Comparison of ENCODE assay signal across 1 cellular context in the genomic region with DNA sequence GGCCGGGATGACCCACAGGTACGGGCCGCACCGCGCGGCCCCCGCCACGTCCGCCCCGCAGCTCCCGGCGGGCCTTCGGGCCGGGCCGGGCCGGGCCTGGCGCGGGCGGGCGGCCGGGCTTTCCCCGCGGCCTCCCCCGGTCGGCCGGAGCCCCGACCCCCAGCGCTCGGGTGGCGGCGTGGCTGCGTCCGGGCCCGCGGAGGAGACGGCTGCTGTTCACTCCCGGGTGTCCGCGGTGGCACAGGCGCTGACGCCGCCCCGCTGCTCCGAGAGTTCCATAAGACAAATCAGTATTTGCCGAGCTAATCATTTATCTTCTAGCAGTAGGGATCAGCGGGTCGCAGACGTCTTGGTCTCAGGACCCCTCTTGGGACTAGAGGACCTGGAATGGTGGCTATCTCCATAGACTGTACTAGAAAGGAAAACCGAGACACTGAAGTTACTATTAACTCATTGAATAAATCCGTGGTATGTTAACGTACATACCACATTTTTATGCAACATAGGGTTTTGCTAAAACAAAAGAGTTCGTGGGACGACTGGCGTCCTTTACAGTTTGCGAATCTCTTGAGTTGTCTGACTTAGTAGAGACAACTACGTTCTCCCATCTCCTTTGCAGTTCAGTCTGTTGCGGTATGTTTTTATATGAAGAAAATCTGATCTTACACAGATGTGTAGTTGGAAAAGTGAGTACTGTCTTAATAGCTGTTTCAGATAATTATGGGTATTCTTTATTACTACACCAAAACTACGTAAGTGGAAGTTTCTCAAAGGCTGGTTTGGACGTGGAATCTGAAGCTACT.
A peak's percentile ranks its signal among the peaks of the same experiment; 100 is the strongest.
TF ChIP-seq lines count a peak whose summit lies in the region.

No MANE protein-coding gene starts in this region.

TF ChIP-seq in GM12878, 131 proteins besides CTCF, POLR2A, EP300 and RAD21 (continued from another document and continues in another):
- TF ChIP-seq ZNF592 (IDR thresholded peaks at IDR 0.05) (no peak), ZSCAN29 (IDR thresholded peaks at IDR 0.05) (no peak), IRF3 (IDR thresholded peaks at IDR 0.05) (no peak), RFX5 (IDR thresholded peaks at IDR 0.05; ENCODE audit: low read depth, low read length) (no peak), TBL1XR1 (IDR thresholded peaks at IDR 0.05; ENCODE audit: low read depth, low read length) (no peak), SP1 (IDR thresholded peaks at IDR 0.05; ENCODE audit: low read depth, low read length) (no peak), ZNF622 (IDR thresholded peaks at IDR 0.05) (no peak), BCL11A (IDR thresholded peaks at IDR 0.05; ENCODE audit: low read depth, low read length) (no peak), PAX5 (IDR thresholded peaks at IDR 0.05; ENCODE audit: borderline replicate concordance, low read depth, low read length) (no peak), CUX1 (IDR thresholded peaks at IDR 0.05; ENCODE audit: insufficient replicate concordance, low read depth, low read length) (no peak), RB1 (IDR thresholded peaks at IDR 0.05; ENCODE audit: borderline replicate concordance) (no peak), EGR1 (IDR thresholded peaks at IDR 0.05; ENCODE audit: borderline replicate concordance in 1 of 2, low read depth in 2 of 2, low read length in 2 of 2) (no peak), ZBTB33 (IDR thresholded peaks at IDR 0.05) (no peak), SMAD5 (IDR thresholded peaks at IDR 0.05; ENCODE audit: low read depth) (no peak), SMC3 (IDR thresholded peaks at IDR 0.05; ENCODE audit: borderline replicate concordance, low read length) (no peak), LARP7 (IDR thresholded peaks at IDR 0.05) (peak; percentile 30; the same call in 1 of the 2 replicates), RUNX3 (IDR thresholded peaks at IDR 0.05; ENCODE audit: low read length) (peak; percentile 27; the same call in 1 of the 2 replicates), PRDM15 (CRISPR knock-in tag; IDR thresholded peaks at IDR 0.05) (no peak), POLR2AphosphoS5 (IDR thresholded peaks at IDR 0.05; ENCODE audit: low read length) (no peak), CBX5 (IDR thresholded peaks at IDR 0.05; ENCODE audit: low read depth) (no peak), MTA3 (IDR thresholded peaks at IDR 0.05; ENCODE audit: borderline replicate concordance, low read length) (no peak)
- TF ChIP-seq, protein P1, sequence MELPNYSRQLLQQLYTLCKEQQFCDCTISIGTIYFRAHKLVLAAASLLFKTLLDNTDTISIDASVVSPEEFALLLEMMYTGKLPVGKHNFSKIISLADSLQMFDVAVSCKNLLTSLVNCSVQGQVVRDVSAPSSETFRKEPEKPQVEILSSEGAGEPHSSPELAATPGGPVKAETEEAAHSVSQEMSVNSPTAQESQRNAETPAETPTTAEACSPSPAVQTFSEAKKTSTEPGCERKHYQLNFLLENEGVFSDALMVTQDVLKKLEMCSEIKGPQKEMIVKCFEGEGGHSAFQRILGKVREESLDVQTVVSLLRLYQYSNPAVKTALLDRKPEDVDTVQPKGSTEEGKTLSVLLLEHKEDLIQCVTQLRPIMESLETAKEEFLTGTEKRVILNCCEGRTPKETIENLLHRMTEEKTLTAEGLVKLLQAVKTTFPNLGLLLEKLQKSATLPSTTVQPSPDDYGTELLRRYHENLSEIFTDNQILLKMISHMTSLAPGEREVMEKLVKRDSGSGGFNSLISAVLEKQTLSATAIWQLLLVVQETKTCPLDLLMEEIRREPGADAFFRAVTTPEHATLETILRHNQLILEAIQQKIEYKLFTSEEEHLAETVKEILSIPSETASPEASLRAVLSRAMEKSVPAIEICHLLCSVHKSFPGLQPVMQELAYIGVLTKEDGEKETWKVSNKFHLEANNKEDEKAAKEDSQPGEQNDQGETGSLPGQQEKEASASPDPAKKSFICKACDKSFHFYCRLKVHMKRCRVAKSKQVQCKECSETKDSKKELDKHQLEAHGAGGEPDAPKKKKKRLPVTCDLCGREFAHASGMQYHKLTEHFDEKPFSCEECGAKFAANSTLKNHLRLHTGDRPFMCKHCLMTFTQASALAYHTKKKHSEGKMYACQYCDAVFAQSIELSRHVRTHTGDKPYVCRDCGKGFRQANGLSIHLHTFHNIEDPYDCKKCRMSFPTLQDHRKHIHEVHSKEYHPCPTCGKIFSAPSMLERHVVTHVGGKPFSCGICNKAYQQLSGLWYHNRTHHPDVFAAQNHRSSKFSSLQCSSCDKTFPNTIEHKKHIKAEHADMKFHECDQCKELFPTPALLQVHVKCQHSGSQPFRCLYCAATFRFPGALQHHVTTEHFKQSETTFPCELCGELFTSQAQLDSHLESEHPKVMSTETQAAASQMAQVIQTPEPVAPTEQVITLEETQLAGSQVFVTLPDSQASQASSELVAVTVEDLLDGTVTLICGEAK (IDR thresholded peaks at IDR 0.05; ENCODE audit: borderline replicate concordance): peak; percentile 11; the same call in 1 of the 2 replicates
- TF ChIP-seq, protein P2, sequence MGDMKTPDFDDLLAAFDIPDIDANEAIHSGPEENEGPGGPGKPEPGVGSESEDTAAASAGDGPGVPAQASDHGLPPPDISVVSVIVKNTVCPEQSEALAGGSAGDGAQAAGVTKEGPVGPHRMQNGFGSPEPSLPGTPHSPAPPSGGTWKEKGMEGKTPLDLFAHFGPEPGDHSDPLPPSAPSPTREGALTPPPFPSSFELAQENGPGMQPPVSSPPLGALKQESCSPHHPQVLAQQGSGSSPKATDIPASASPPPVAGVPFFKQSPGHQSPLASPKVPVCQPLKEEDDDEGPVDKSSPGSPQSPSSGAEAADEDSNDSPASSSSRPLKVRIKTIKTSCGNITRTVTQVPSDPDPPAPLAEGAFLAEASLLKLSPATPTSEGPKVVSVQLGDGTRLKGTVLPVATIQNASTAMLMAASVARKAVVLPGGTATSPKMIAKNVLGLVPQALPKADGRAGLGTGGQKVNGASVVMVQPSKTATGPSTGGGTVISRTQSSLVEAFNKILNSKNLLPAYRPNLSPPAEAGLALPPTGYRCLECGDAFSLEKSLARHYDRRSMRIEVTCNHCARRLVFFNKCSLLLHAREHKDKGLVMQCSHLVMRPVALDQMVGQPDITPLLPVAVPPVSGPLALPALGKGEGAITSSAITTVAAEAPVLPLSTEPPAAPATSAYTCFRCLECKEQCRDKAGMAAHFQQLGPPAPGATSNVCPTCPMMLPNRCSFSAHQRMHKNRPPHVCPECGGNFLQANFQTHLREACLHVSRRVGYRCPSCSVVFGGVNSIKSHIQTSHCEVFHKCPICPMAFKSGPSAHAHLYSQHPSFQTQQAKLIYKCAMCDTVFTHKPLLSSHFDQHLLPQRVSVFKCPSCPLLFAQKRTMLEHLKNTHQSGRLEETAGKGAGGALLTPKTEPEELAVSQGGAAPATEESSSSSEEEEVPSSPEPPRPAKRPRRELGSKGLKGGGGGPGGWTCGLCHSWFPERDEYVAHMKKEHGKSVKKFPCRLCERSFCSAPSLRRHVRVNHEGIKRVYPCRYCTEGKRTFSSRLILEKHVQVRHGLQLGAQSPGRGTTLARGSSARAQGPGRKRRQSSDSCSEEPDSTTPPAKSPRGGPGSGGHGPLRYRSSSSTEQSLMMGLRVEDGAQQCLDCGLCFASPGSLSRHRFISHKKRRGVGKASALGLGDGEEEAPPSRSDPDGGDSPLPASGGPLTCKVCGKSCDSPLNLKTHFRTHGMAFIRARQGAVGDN (IDR thresholded peaks at IDR 0.05): no peak
